ENCODE assay signal across 16 cellular contexts in the genomic region with DNA sequence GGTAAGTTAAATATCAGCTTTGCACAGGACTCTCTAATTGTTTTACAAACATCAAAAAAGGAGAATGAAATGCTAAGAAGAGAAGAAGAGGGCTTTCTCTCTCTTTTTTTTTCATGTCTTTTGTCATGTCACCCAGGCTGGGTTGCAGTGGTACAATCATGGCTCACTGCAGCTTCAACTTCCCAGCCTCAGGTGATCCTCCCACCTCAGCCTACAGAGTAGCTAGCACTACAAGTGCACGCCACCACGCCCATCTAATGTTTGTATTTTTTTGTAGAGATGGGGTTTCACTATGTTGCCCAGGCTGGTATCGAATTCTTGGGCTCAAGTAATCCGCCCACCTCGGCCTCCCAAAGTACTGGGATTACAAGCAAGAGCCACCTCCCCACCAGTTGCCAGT. TPM values are rescaled to one million over a fixed set of nuclear protein-coding genes. Genes with fewer than 3 reads are reported as not detected.
DNase-seq lines count a peak whose midpoint lies in the region; ATAC-seq and TF ChIP-seq lines count a peak whose summit lies in the region.
"Had no signal": no experiment of that assay in that cellular context is flagged by ENCODE, and none has a peak within 500 bp of the region (broad histone marks: within the 10 kb centered on the region; RNA-seq: fewer than 3 reads in every experiment).

No MANE protein-coding gene starts in this region.

- no peaks in the 10 kb centered on the region for H3K9me3 ChIP-seq in CD4-positive, alpha-beta T cell (ENCODE audit: control insufficient read depth, low read length)
- peaks cover 0 to 2% (median 0%) of the 10 kb centered on the region in 3 experiments for H3K9me3 ChIP-seq in naive thymus-derived CD4-positive, alpha-beta T cell (ENCODE audit: control insufficient read depth in 2 of 3, low read length in 3 of 3)
- H3K9me3 ChIP-seq: Peyer's patch had no signal

- peaks cover 54% of the 10 kb centered on the region for H3K36me3 Mint-ChIP-seq in activated T-cell treated with anti-CD3 and anti-CD28 coated beads, Interleukin-2, amount 50 U/mL, for 24 hours (ENCODE audit: low read depth)
- peaks cover 73% of the 10 kb centered on the region for H3K36me3 Mint-ChIP-seq in CD4-positive, alpha-beta T cell (ENCODE audit: low read depth)
- peaks cover 21% of the 10 kb centered on the region for H3K36me3 Mint-ChIP-seq in WTC11
- peaks cover 0 to 49% (median 27%) of the 10 kb centered on the region in 5 donors for H3K36me3 Mint-ChIP-seq in naive thymus-derived CD4-positive, alpha-beta T cell

- H3K4me3 ChIP-seq in naive thymus-derived CD4-positive, alpha-beta T cell (ENCODE audit: low read length), result no peak overlapping the region
- H3K4me3 ChIP-seq: A549, Peyer's patch had no signal

- TF ChIP-seq CTCF in CD4-positive, alpha-beta T cell (IDR thresholded peaks at IDR 0.05), result no peak
- TF ChIP-seq CTCF in WTC11 (IDR thresholded peaks at IDR 0.05), result no peak

- no peak overlapping the region for H3K4me3 Mint-ChIP-seq in activated T-cell treated with anti-CD3 and anti-CD28 coated beads, Interleukin-2, amount 50 U/mL, for 24 hours
- H3K4me3 Mint-ChIP-seq in CD4-positive, alpha-beta T cell, result peak overlapping the region; percentile 38
- no peak overlapping the region for H3K4me3 Mint-ChIP-seq in WTC11
- H3K4me3 Mint-ChIP-seq in naive thymus-derived CD4-positive, alpha-beta T cell, result peak overlapping the region in 6 of 10 donors; percentile 36 to 62 (median 45)

- peak overlapping the region; percentile 59 for H3K27ac Mint-ChIP-seq in activated T-cell treated with anti-CD3 and anti-CD28 coated beads, Interleukin-2, amount 50 U/mL, for 24 hours
- H3K27ac Mint-ChIP-seq in CD4-positive, alpha-beta T cell, result peak overlapping the region; percentile 56
- peak overlapping the region; percentile 67; the same call in 1 of the 2 replicates for H3K27ac Mint-ChIP-seq in WTC11
- peak overlapping the region in 6 of 9 donors; percentile 21 to 79 (median 66) for H3K27ac Mint-ChIP-seq in naive thymus-derived CD4-positive, alpha-beta T cell

- intact Hi-C loops in CD4-positive, alpha-beta T cell (cut with DNase I, micrococcal nuclease), result loop anchor here in 1 of 2 experiments (5.0 kb wide), 1 partner anchor 35 kb away; no protein-coding TSS in a partner anchor
- intact Hi-C loops in naive thymus-derived CD4-positive, alpha-beta T cell (cut with micrococcal nuclease), result loop anchor here in 1 of 2 donors (1.0 kb wide), 1 partner anchor 10 kb away; no protein-coding TSS in a partner anchor

- peaks cover 12 to 62% of the 10 kb centered on the region in 2 donors for H3K4me1 ChIP-seq in naive thymus-derived CD4-positive, alpha-beta T cell (ENCODE audit: control insufficient read depth in 2 of 2, insufficient read depth in 2 of 2, low read length in 2 of 2)
- H3K4me1 ChIP-seq: A549 had no signal

- CTCF ChIA-PET in CD4-positive, alpha-beta T cell (lab: Charles Lee), result no interaction called here
- CTCF ChIA-PET in WTC11 (lab: Charles Lee), result interaction anchor here (0.8 to 1.1 kb wide), 2 partner anchors 20 to 145 kb away, joined by 3 read pairs; no protein-coding TSS in a partner anchor
- CTCF ChIA-PET in naive thymus-derived CD4-positive, alpha-beta T cell (lab: Charles Lee), result interaction anchor here (2.0 kb wide), 1 partner anchor 10 kb away, joined by 4 read pairs; no protein-coding TSS in a partner anchor

- H3K27me3 Mint-ChIP-seq in activated T-cell treated with anti-CD3 and anti-CD28 coated beads, Interleukin-2, amount 50 U/mL, for 24 hours, result no peaks in the 10 kb centered on the region
- no peaks in the 10 kb centered on the region for H3K27me3 Mint-ChIP-seq in CD4-positive, alpha-beta T cell
- no peaks in the 10 kb centered on the region for H3K27me3 Mint-ChIP-seq in WTC11 (ENCODE audit: low read depth)
- H3K27me3 Mint-ChIP-seq in naive thymus-derived CD4-positive, alpha-beta T cell, result no peaks in the 10 kb centered on the region

- peaks cover 7 to 9% (median 9%) of the 10 kb centered on the region in 3 experiments for H3K36me3 ChIP-seq in naive thymus-derived CD4-positive, alpha-beta T cell (ENCODE audit: control insufficient read depth in 2 of 3, insufficient read depth in 3 of 3, low read length in 3 of 3)

- H3K4me1 Mint-ChIP-seq in activated T-cell treated with anti-CD3 and anti-CD28 coated beads, Interleukin-2, amount 50 U/mL, for 24 hours (ENCODE audit: low read depth), result peaks cover 80% of the 10 kb centered on the region
- peaks cover 84% of the 10 kb centered on the region for H3K4me1 Mint-ChIP-seq in CD4-positive, alpha-beta T cell (ENCODE audit: low read depth)
- H3K4me1 Mint-ChIP-seq in WTC11, result peaks cover 63% of the 10 kb centered on the region
- peaks cover 45 to 91% (median 80%) of the 10 kb centered on the region in 7 donors for H3K4me1 Mint-ChIP-seq in naive thymus-derived CD4-positive, alpha-beta T cell

- ATAC-seq in CD4-positive, alpha-beta T cell (ENCODE audit: poor library complexity), result no peak
- ATAC-seq in WTC11 (no peak), HG02938 (IDR thresholded peaks at IDR 0.05; ENCODE audit: unreplicated experiment) (no peak), GM21515 (IDR thresholded peaks at IDR 0.05; ENCODE audit: unreplicated experiment) (no peak)
- no peak for ATAC-seq in naive thymus-derived CD4-positive, alpha-beta T cell
- ATAC-seq: A549 had no signal

- POLR2A ChIA-PET in CD4-positive, alpha-beta T cell (lab: Charles Lee), result interaction anchor here (0.6 to 3.4 kb wide), 4 partner anchors 10 to 20 kb away, joined by 3 to 25 read pairs (median 6); a partner anchor contains a TSS
- POLR2A ChIA-PET in WTC11 (lab: Charles Lee), result no interaction called here
- POLR2A ChIA-PET in naive thymus-derived CD4-positive, alpha-beta T cell (lab: Charles Lee), result interaction anchor here (0.5 to 4.8 kb wide), 4 partner anchors 13 to 43 kb away, joined by 3 to 29 read pairs (median 7); a partner anchor contains a TSS

- H3K27ac ChIP-seq in CD4-positive, alpha-beta T cell (ENCODE audit: low read depth, low read length), result no peak overlapping the region
- peak overlapping the region; percentile 26 for H3K27ac ChIP-seq in naive thymus-derived CD4-positive, alpha-beta T cell (ENCODE audit: low read depth, low read length)
- H3K27ac ChIP-seq: A549, Peyer's patch had no signal

- peaks cover 4% of the 10 kb centered on the region for H3K9me3 Mint-ChIP-seq in activated T-cell treated with anti-CD3 and anti-CD28 coated beads, Interleukin-2, amount 50 U/mL, for 24 hours
- no peaks in the 10 kb centered on the region for H3K9me3 Mint-ChIP-seq in CD4-positive, alpha-beta T cell
- peaks cover 10% of the 10 kb centered on the region for H3K9me3 Mint-ChIP-seq in WTC11
- H3K9me3 Mint-ChIP-seq in naive thymus-derived CD4-positive, alpha-beta T cell, result peaks cover 0 to 12% (median 7%) of the 10 kb centered on the region in 11 donors

- peak; percentile 3 for DNase-seq in activated T-cell treated with anti-CD3 and anti-CD28 coated beads, Interleukin-2, amount 50 U/mL, for 24 hours
- DNase-seq in activated T-cell treated with anti-CD3 and anti-CD28 coated beads for 4 hours (no peak), WTC11 (ENCODE audit: low spot score) (no peak), cerebellum (ENCODE audit: low spot score) (no peak)
- no peak for DNase-seq in CD4-positive, alpha-beta T cell
- no peak for DNase-seq in naive thymus-derived CD4-positive, alpha-beta T cell
- DNase-seq: DMS 273 treated with DMSO at 0.1 percent for 48 hours, IMR-90, Kasumi-1, NCI-H1930, NCI-H524, Peyer's patch, Right ventricle myocardium superior had no signal

- H3K27me3 ChIP-seq in CD4-positive, alpha-beta T cell (ENCODE audit: control insufficient read depth, insufficient read depth, low read length), result no peaks in the 10 kb centered on the region
- no peaks in the 10 kb centered on the region for H3K27me3 ChIP-seq in naive thymus-derived CD4-positive, alpha-beta T cell (ENCODE audit: control insufficient read depth in 2 of 2, insufficient read depth in 2 of 2, low read length in 2 of 2)
- H3K27me3 ChIP-seq: Peyer's patch had no signal

TF ChIP-seq in WTC11, 78 proteins besides CTCF, POLR2A, EP300 and RAD21 (continues in another document):
- no peak for TF ChIP-seq KAT7 (CRISPR knock-in tag; IDR thresholded peaks at IDR 0.05; ENCODE audit: borderline replicate concordance)
- TF ChIP-seq ELF4 (CRISPR knock-in tag; IDR thresholded peaks at IDR 0.05; ENCODE audit: low read depth), result no peak
- TF ChIP-seq, protein P1, sequence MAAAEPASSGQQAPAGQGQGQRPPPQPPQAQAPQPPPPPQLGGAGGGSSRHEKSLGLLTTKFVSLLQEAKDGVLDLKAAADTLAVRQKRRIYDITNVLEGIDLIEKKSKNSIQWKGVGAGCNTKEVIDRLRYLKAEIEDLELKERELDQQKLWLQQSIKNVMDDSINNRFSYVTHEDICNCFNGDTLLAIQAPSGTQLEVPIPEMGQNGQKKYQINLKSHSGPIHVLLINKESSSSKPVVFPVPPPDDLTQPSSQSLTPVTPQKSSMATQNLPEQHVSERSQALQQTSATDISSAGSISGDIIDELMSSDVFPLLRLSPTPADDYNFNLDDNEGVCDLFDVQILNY (CRISPR knock-in tag; IDR thresholded peaks at IDR 0.05), result no peak
- no peak for TF ChIP-seq ETV6 (CRISPR knock-in tag; IDR thresholded peaks at IDR 0.05)
- no peak for TF ChIP-seq HMGA2 (CRISPR knock-in tag; IDR thresholded peaks at IDR 0.05)
- no peak for TF ChIP-seq ZNF423 (CRISPR knock-in tag; IDR thresholded peaks at IDR 0.05)
- no peak for TF ChIP-seq ZNF317 (CRISPR knock-in tag; IDR thresholded peaks at IDR 0.05; ENCODE audit: borderline replicate concordance, low read depth)
- TF ChIP-seq, protein P2, sequence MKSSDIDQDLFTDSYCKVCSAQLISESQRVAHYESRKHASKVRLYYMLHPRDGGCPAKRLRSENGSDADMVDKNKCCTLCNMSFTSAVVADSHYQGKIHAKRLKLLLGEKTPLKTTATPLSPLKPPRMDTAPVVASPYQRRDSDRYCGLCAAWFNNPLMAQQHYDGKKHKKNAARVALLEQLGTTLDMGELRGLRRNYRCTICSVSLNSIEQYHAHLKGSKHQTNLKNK (CRISPR knock-in tag; IDR thresholded peaks at IDR 0.05), result no peak
- no peak for TF ChIP-seq PRRX2 (CRISPR knock-in tag; IDR thresholded peaks at IDR 0.05)
- TF ChIP-seq NFE2L1 (CRISPR knock-in tag; IDR thresholded peaks at IDR 0.05), result no peak

RNA-seq across cellular contexts. Expression of a gene that starts 18.6 kb away (rescaled TPM):
- total RNA-seq in CD4-positive, alpha-beta T cell, result 100 to 1,000 TPM; 115 to 123 TPM
- total RNA-seq in WTC11 (2021) (128 to 139 TPM (median 139 TPM) in 3 replicates), cerebellum (30.7 TPM)
- total RNA-seq in naive thymus-derived CD4-positive, alpha-beta T cell, result 100 to 1,000 TPM in 4 of 5 experiments, 10 to 100 TPM in 1; 71.2 to 164 (median 163) TPM
- 10 to 100 TPM; 34.3 to 34.9 TPM for polyA plus RNA-seq in naive thymus-derived CD4-positive, alpha-beta T cell

Comparison
In these comparisons a context has a peak if more than half of its experiments do, and no peak if none do; other contexts are left out.
1. H3K4me3 Mint-ChIP-seq: peak in CD4-positive, alpha-beta T cell (single experiment) and naive thymus-derived CD4-positive, alpha-beta T cell (6 of 10); none in activated T-cell treated with anti-CD3 and anti-CD28 coated beads, Interleukin-2, amount 50 U/mL, for 24 hours (single experiment) and WTC11 (single experiment).
2. Peak in every context shown above with its lines, with median percentiles within 50 percentile points of each other: H3K27ac Mint-ChIP-seq.